In genomic region chr20:19757487-19757972, GRCh38 we compare ENCODE assay signal across 1 cellular context.
TF ChIP-seq lines count a peak whose summit lies in the region.

No MANE protein-coding gene starts in this region.

TF ChIP-seq in H1, 55 proteins besides CTCF, POLR2A, EP300 and RAD21:
- TF ChIP-seq TEAD4 (IDR thresholded peaks at IDR 0.05; ENCODE audit: low read depth, low read length) (0 out of 2 replicates have a peak, but pooled peaks have one; percentile 9), SIX5 (IDR thresholded peaks at IDR 0.05; ENCODE audit: low read depth, low read length) (no peak), GABPA (IDR thresholded peaks at IDR 0.05; ENCODE audit: borderline replicate concordance, insufficient read depth, low read length) (no peak), RXRA (IDR thresholded peaks at IDR 0.05; ENCODE audit: insufficient read depth, low read depth, low read length) (no peak), TCF12 (IDR thresholded peaks at IDR 0.05; ENCODE audit: low read depth, low read length) (no peak), HDAC2 (IDR thresholded peaks at IDR 0.05; ENCODE audit: borderline replicate concordance in 1 of 2, low read depth in 2 of 2, low read length in 2 of 2) (no peak), NRF1 (IDR thresholded peaks at IDR 0.05; ENCODE audit: low read depth, low read length) (no peak), RFX5 (IDR thresholded peaks at IDR 0.05; ENCODE audit: borderline replicate concordance, low read depth, low read length) (no peak), POLR2AphosphoS5 (IDR thresholded peaks at IDR 0.05; ENCODE audit: low read depth, low read length) (no peak), CBX5 (IDR thresholded peaks at IDR 0.05; ENCODE audit: low read depth, low read length) (no peak), CHD2 (IDR thresholded peaks at IDR 0.05; ENCODE audit: low read length) (no peak), PHF8 (conservative IDR thresholded peaks at IDR 0.05; ENCODE audit: low read depth, low read length) (0 out of 2 replicates have a peak, but pooled peaks have one; percentile 19), HDAC6 (IDR thresholded peaks at IDR 0.05; ENCODE audit: low read depth, low read length) (no peak), BCL11A (IDR thresholded peaks at IDR 0.05; ENCODE audit: low read depth in 2 of 2, low read length in 2 of 2) (no peak), TBP (IDR thresholded peaks at IDR 0.05; ENCODE audit: low read depth, low read length) (no peak), TAF1 (IDR thresholded peaks at IDR 0.05; ENCODE audit: low read depth, low read length) (0 out of 2 replicates have a peak, but pooled peaks have one; percentile 28), JUND (IDR thresholded peaks at IDR 0.05; ENCODE audit: low read length) (no peak), SP2 (IDR thresholded peaks at IDR 0.05; ENCODE audit: low read length) (no peak), SAP30 (IDR thresholded peaks at IDR 0.05; ENCODE audit: insufficient read depth, insufficient replicate concordance, low read length) (peak; percentile 41), ATF3 (IDR thresholded peaks at IDR 0.05; ENCODE audit: insufficient read depth, low read depth, low read length) (no peak), ASH2L (IDR thresholded peaks at IDR 0.05; ENCODE audit: low read length) (no peak), ZNF274 (IDR thresholded peaks at IDR 0.05; ENCODE audit: borderline replicate concordance, extremely low read depth, low read length) (no peak), MAX (IDR thresholded peaks at IDR 0.05) (no peak), USF2 (IDR thresholded peaks at IDR 0.05; ENCODE audit: low read length) (no peak), KDM4A (IDR thresholded peaks at IDR 0.05; ENCODE audit: low read depth, low read length, severe bottlenecking) (peak; percentile 84), GTF2F1 (IDR thresholded peaks at IDR 0.05; ENCODE audit: borderline replicate concordance, low read depth, low read length) (no peak), BACH1 (IDR thresholded peaks at IDR 0.05; ENCODE audit: low read length) (no peak), RBBP5 (IDR thresholded peaks at IDR 0.05; ENCODE audit: borderline replicate concordance, low read depth, low read length) (peak; percentile 38; the same call in 1 of the 2 replicates), EGR1 (IDR thresholded peaks at IDR 0.05; ENCODE audit: borderline replicate concordance, low read depth, low read length) (0 out of 2 replicates have a peak, but pooled peaks have one; percentile 2), KDM1A (IDR thresholded peaks at IDR 0.05; ENCODE audit: borderline replicate concordance, low read length) (no peak), SIN3A (conservative IDR thresholded peaks at IDR 0.05 in 1 of 2, IDR thresholded peaks at IDR 0.05 in 1 of 2; ENCODE audit: low read depth in 1 of 2, low read length in 2 of 2) (peak in 1 of 2 experiments; percentile 54; a peak in 1 of 4 replicates), YY1 (IDR thresholded peaks at IDR 0.05; ENCODE audit: low read depth, low read length) (0 out of 2 replicates have a peak, but pooled peaks have one; percentile 27), CBX8 (IDR thresholded peaks at IDR 0.05; ENCODE audit: borderline replicate concordance, low read depth, low read length) (no peak), SP1 (IDR thresholded peaks at IDR 0.05; ENCODE audit: low read depth, low read length) (no peak), BRCA1 (IDR thresholded peaks at IDR 0.05; ENCODE audit: low read depth, low read length) (no peak), JUN (IDR thresholded peaks at IDR 0.05; ENCODE audit: low read depth, low read length) (no peak), SP4 (IDR thresholded peaks at IDR 0.05; ENCODE audit: low read length) (no peak), NANOG (IDR thresholded peaks at IDR 0.05; ENCODE audit: insufficient read depth, low read depth, low read length, poor library complexity, severe bottlenecking) (no peak), TAF7 (optimal IDR thresholded peaks at IDR 0.05; ENCODE audit: borderline replicate concordance, low read depth, low read length) (no peak), KDM5A (IDR thresholded peaks at IDR 0.05; ENCODE audit: low read length) (no peak)
TF ChIP-seq in H1: peak in this region for 9.
